Comparison of ENCODE assay signal across 23 cellular contexts in the genomic region with DNA sequence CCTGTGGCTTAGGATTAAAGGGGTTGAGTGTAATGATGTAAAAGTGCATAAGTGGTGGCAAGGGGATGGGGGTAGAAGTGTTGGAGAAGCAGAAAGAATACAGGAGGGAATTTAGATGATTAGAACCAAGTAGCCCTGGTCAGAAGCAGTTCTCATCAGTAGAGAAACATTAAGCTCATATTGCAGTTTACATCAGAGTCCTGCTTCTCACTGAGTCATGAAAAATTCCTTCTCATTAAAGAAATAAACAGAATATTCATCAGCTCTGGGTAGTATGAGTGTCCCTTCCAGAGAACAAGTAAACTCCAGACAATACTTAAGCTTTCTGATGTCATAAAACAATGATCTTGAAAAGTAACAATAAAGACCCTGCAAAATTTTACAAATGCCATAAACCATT. TPM values are rescaled to one million over a fixed set of nuclear protein-coding genes. Genes with fewer than 3 reads are reported as not detected.
A peak's percentile ranks its signal among the peaks of the same experiment; 100 is the strongest.
DNase-seq lines count a peak whose midpoint lies in the region; ATAC-seq, FAIRE-seq and TF ChIP-seq lines count a peak whose summit lies in the region.
"Had no signal": no experiment of that assay in that cellular context is flagged by ENCODE, and none has a peak within 500 bp of the region (broad histone marks: within the 10 kb centered on the region; RNA-seq: fewer than 3 reads in every experiment).

No MANE protein-coding gene starts in this region.

- H3K4me1 Mint-ChIP-seq in MCF 10A (ENCODE audit: insufficient read depth, unreplicated experiment): peaks cover 6% of the 10 kb centered on the region
- H3K4me1 Mint-ChIP-seq in astrocyte (ENCODE audit: low read depth, unreplicated experiment): no peaks in the 10 kb centered on the region
- no peaks in the 10 kb centered on the region for H3K4me1 Mint-ChIP-seq in activated T-cell treated with anti-CD3 and anti-CD28 coated beads, Interleukin-2, amount 50 U/mL, for 4 hours (ENCODE audit: low read depth)
- H3K4me1 Mint-ChIP-seq: CD8-positive, alpha-beta memory T cell had no signal

- H3K36me3 ChIP-seq in breast epithelium (no peaks in the 10 kb centered on the region), astrocyte (ENCODE audit: insufficient read depth, low read length) (no peaks in the 10 kb centered on the region), fibroblast of lung (ENCODE audit: control insufficient read depth, insufficient read depth, low read length) (no peaks in the 10 kb centered on the region), smooth muscle cell (ENCODE audit: low read depth) (no peaks in the 10 kb centered on the region)
- H3K36me3 ChIP-seq: BLaER1 treated with 17β-estradiol and CSF1 and Interleukin-3, amounts not matched to agents 10 nM and 100 nM; HAP-1 had no signal

- intact Hi-C loops in MCF 10A (cut with micrococcal nuclease) (no loop called here), breast epithelium (cut with DNase I; ENCODE audit: low total_unique reads) (no loop called here)

- H3K27ac ChIP-seq in breast epithelium: no peak overlapping the region
- H3K27ac ChIP-seq in astrocyte (ENCODE audit: low read depth, low read length): no peak overlapping the region
- H3K27ac ChIP-seq in fibroblast of lung (ENCODE audit: insufficient read depth, low read length): no peak overlapping the region
- H3K27ac ChIP-seq in smooth muscle cell (ENCODE audit: low read depth): no peak overlapping the region
- H3K27ac ChIP-seq: 22Rv1; BLaER1 treated with 17β-estradiol and CSF1 and Interleukin-3, amounts not matched to agents 10 nM and 100 nM; HL-60 had no signal

- H3K79me2 ChIP-seq in astrocyte (ENCODE audit: insufficient read depth, low read length) (no peaks in the 10 kb centered on the region), fibroblast of lung (ENCODE audit: control insufficient read depth, insufficient read depth, low read length) (no peaks in the 10 kb centered on the region), smooth muscle cell (ENCODE audit: low read depth) (no peaks in the 10 kb centered on the region)

- BruUV-seq in MCF 10A (replicated peaks; lab: Mats Ljungman, UMichigan): no TSS peak

- H3K27ac Mint-ChIP-seq in MCF 10A (ENCODE audit: low read depth, unreplicated experiment): no peak overlapping the region
- no peak overlapping the region for H3K27ac Mint-ChIP-seq in astrocyte (ENCODE audit: unreplicated experiment)
- H3K27ac Mint-ChIP-seq: CD8-positive, alpha-beta memory T cell had no signal

- TF ChIP-seq POLR2A in breast epithelium (IDR thresholded peaks at IDR 0.05): no peak

- FAIRE-seq in astrocyte (lab: Jason Lieb, UNC): no peak
- FAIRE-seq: GM12892, HTR-8/SVneo had no signal

- H3K4me2 ChIP-seq in astrocyte (ENCODE audit: low read length): no peak overlapping the region
- no peak overlapping the region for H3K4me2 ChIP-seq in fibroblast of lung (ENCODE audit: extremely low read depth, insufficient read depth, low read length)
- peak overlapping the region; percentile 14 for H3K4me2 ChIP-seq in smooth muscle cell
- H3K4me2 ChIP-seq: BLaER1 treated with 17β-estradiol and CSF1 and Interleukin-3, amounts not matched to agents 10 nM and 100 nM had no signal

- H3K4me3 Mint-ChIP-seq in MCF 10A (ENCODE audit: unreplicated experiment) (no peak overlapping the region), astrocyte (ENCODE audit: unreplicated experiment) (no peak overlapping the region)
- H3K4me3 Mint-ChIP-seq in activated T-cell treated with anti-CD3 and anti-CD28 coated beads, Interleukin-2, amount 50 U/mL, for 4 hours: no peak overlapping the region
- H3K4me3 Mint-ChIP-seq: CD8-positive, alpha-beta memory T cell had no signal

- H3K9me3 ChIP-seq in breast epithelium (peaks cover 0 to under 1% of the 10 kb centered on the region in 2 donors), astrocyte (ENCODE audit: insufficient read depth, low read depth, low read length) (no peaks in the 10 kb centered on the region), fibroblast of lung (ENCODE audit: control insufficient read depth, insufficient read depth, low read depth, low read length) (no peaks in the 10 kb centered on the region), smooth muscle cell (replicated peaks; ENCODE audit: low read depth) (no peaks in the 10 kb centered on the region)
- H3K9me3 ChIP-seq: BLaER1 treated with 17β-estradiol and CSF1 and Interleukin-3, amounts not matched to agents 10 nM and 100 nM; HAP-1 had no signal

- DNase-seq in MCF 10A (ENCODE audit: unreplicated experiment) (peak; percentile 4), breast epithelium (ENCODE audit: low spot score in 2 of 2) (no peak), astrocyte (ENCODE audit: low read depth) (peak; percentile 28), fibroblast of lung (ENCODE audit: low read depth in 2 of 2) (peak; percentile 9 to 43), smooth muscle cell (lab: John Stamatoyannopoulos, UW; ENCODE audit: unreplicated experiment) (no peak), cerebellar cortex (ENCODE audit: low spot score) (no peak)
- DNase-seq in activated T-cell treated with anti-CD3 and anti-CD28 coated beads, Interleukin-2, amount 50 U/mL, for 4 hours: no peak
- DNase-seq: CD8-positive, alpha-beta memory T cell; DMS79 treated with DMSO at 0.1 percent for 48 hours; GF-D8; NCI-H1417 treated with DMSO at 0.1 percent for 48 hours; NCI-H1930; NCI-H2171; NCI-H446; NK-92 treated with Interleukin-12 subunit alpha and Interleukin-12 subunit beta, amount 100 ng/mL, for 24 hours; SHP77 treated with DMSO at 0.1 percent for 48 hours had no signal

- ATAC-seq in activated T-cell treated with anti-CD3 and anti-CD28 coated beads, Interleukin-2, amount 50 U/mL, for 4 hours: no peak
- ATAC-seq in GM21515 (IDR thresholded peaks at IDR 0.05; ENCODE audit: unreplicated experiment): no peak

- H3K36me3 Mint-ChIP-seq in MCF 10A (ENCODE audit: insufficient read depth, unreplicated experiment): no peaks in the 10 kb centered on the region
- no peaks in the 10 kb centered on the region for H3K36me3 Mint-ChIP-seq in astrocyte (ENCODE audit: low read depth, unreplicated experiment)
- H3K36me3 Mint-ChIP-seq in activated T-cell treated with anti-CD3 and anti-CD28 coated beads, Interleukin-2, amount 50 U/mL, for 4 hours (ENCODE audit: insufficient read depth): no peaks in the 10 kb centered on the region
- H3K36me3 Mint-ChIP-seq: CD8-positive, alpha-beta memory T cell had no signal

- H4K20me1 ChIP-seq in astrocyte (ENCODE audit: insufficient read depth, low read length): no peaks in the 10 kb centered on the region
- H4K20me1 ChIP-seq in fibroblast of lung (ENCODE audit: control insufficient read depth, extremely low read depth, insufficient read depth, low read length): no peaks in the 10 kb centered on the region
- H4K20me1 ChIP-seq in smooth muscle cell (ENCODE audit: low read depth): no peaks in the 10 kb centered on the region
- H4K20me1 ChIP-seq: BLaER1 treated with 17β-estradiol and CSF1 and Interleukin-3, amounts not matched to agents 10 nM and 100 nM had no signal

- H3K27me3 ChIP-seq in breast epithelium (no peaks in the 10 kb centered on the region), astrocyte (ENCODE audit: insufficient read depth, low read length) (no peaks in the 10 kb centered on the region), fibroblast of lung (ENCODE audit: control insufficient read depth, insufficient read depth, low read length) (no peaks in the 10 kb centered on the region), smooth muscle cell (ENCODE audit: low read depth) (peaks cover 4% of the 10 kb centered on the region)
- H3K27me3 ChIP-seq: BLaER1 treated with 17β-estradiol and CSF1 and Interleukin-3, amounts not matched to agents 10 nM and 100 nM had no signal

- H3K9me3 Mint-ChIP-seq in MCF 10A (ENCODE audit: unreplicated experiment) (no peaks in the 10 kb centered on the region), astrocyte (ENCODE audit: unreplicated experiment) (no peaks in the 10 kb centered on the region)
- peaks cover 10% of the 10 kb centered on the region for H3K9me3 Mint-ChIP-seq in activated T-cell treated with anti-CD3 and anti-CD28 coated beads, Interleukin-2, amount 50 U/mL, for 4 hours

- H3K27me3 Mint-ChIP-seq in MCF 10A (ENCODE audit: insufficient read depth, unreplicated experiment) (no peaks in the 10 kb centered on the region), astrocyte (ENCODE audit: low read depth, unreplicated experiment) (no peaks in the 10 kb centered on the region)
- H3K27me3 Mint-ChIP-seq in activated T-cell treated with anti-CD3 and anti-CD28 coated beads, Interleukin-2, amount 50 U/mL, for 4 hours (ENCODE audit: low read depth): no peaks in the 10 kb centered on the region

- POLR2A ChIA-PET in MCF 10A (lab: Yijun Ruan, JAX): interaction anchor here (0.7 kb wide), 1 partner anchor 224 kb away, joined by 3 read pairs; no protein-coding TSS in a partner anchor

- TF ChIP-seq CTCF in MCF 10A (IDR thresholded peaks at IDR 0.05; ENCODE audit: unreplicated experiment) (no peak), breast epithelium (IDR thresholded peaks at IDR 0.05) (no peak), astrocyte (IDR thresholded peaks at IDR 0.05; ENCODE audit: insufficient read depth, low read depth, low read length) (no peak), fibroblast of lung (conservative IDR thresholded peaks at IDR 0.05 in 1 of 2, IDR thresholded peaks at IDR 0.05 in 1 of 2; ENCODE audit: low read depth in 1 of 2, low read length in 2 of 2) (no peak), smooth muscle cell (IDR thresholded peaks at IDR 0.05; ENCODE audit: borderline replicate concordance, insufficient read depth, poor library complexity, severe bottlenecking) (no peak)

- H3K9ac ChIP-seq in astrocyte (ENCODE audit: low read length) (no peak overlapping the region), fibroblast of lung (ENCODE audit: insufficient read depth, low read length) (no peak overlapping the region), smooth muscle cell (ENCODE audit: low read depth) (no peak overlapping the region)
- H3K9ac ChIP-seq: BLaER1 treated with 17β-estradiol and CSF1 and Interleukin-3, amounts not matched to agents 10 nM and 100 nM had no signal

- H3K4me1 ChIP-seq in breast epithelium (no peaks in the 10 kb centered on the region), astrocyte (ENCODE audit: insufficient read depth, low read length) (no peaks in the 10 kb centered on the region), fibroblast of lung (ENCODE audit: control insufficient read depth, extremely low read depth, insufficient read depth, low read length) (no peaks in the 10 kb centered on the region), smooth muscle cell (ENCODE audit: low read depth) (no peaks in the 10 kb centered on the region)
- H3K4me1 ChIP-seq: BLaER1 treated with 17β-estradiol and CSF1 and Interleukin-3, amounts not matched to agents 10 nM and 100 nM; HAP-1 had no signal

- H2AFZ ChIP-seq in astrocyte (ENCODE audit: low read depth, low read length): no peak overlapping the region
- H2AFZ ChIP-seq in fibroblast of lung (ENCODE audit: low read length): no peak overlapping the region
- no peak overlapping the region for H2AFZ ChIP-seq in smooth muscle cell (ENCODE audit: low read depth)

- H3K4me3 ChIP-seq in breast epithelium (no peak overlapping the region), astrocyte (ENCODE audit: insufficient read depth, low read depth, low read length) (no peak overlapping the region), fibroblast of lung (replicated peaks in 1 of 4; ENCODE audit: control extremely low read depth in 1 of 4, insufficient read depth in 1 of 4, low read depth in 3 of 4, low read length in 4 of 4) (no peak overlapping the region), smooth muscle cell (no peak overlapping the region)
- H3K4me3 ChIP-seq: BLaER1 treated with 17β-estradiol and CSF1 and Interleukin-3, amounts not matched to agents 10 nM and 100 nM; HAP-1 had no signal

- CTCF ChIA-PET in MCF 10A (lab: Yijun Ruan, JAX): interaction anchor here (1.2 kb wide), 1 partner anchor 37 kb away, joined by 3 read pairs; no protein-coding TSS in a partner anchor

- H3F3A ChIP-seq in smooth muscle cell (ENCODE audit: low read depth): no peaks in the 10 kb centered on the region

RNA-seq across cellular contexts. Expression of gene LRRIQ3, which starts 36.5 kb away (rescaled TPM):
- total RNA-seq in MCF 10A (2022) (0.63 and 0.86 TPM in 2 replicates), breast epithelium (1 to 10 TPM in 2 of 3 donors, under 1 TPM in 1; 0.33 to 2.6 (median 1.8) TPM), astrocyte (0.19 and 0.52 TPM in 2 replicates), fibroblast of lung (1.0 and 1.3 TPM in 2 replicates), smooth muscle cell (0.31 TPM in 1 of 2 replicates, not detected in the other)
- polyA plus RNA-seq in fibroblast of lung (0.56 and 0.80 TPM in 2 replicates), smooth muscle cell (not detected in 2 replicates)
- polyA plus RNA-seq in fibroblast of lung (2012): 0.59 and 1.1 TPM in 2 replicates
- not detected in 2 replicates for polyA minus RNA-seq in fibroblast of lung (ENCODE audit: low replicate concordance)
- total RNA-seq in activated T-cell treated with anti-CD3 and anti-CD28 coated beads, Interleukin-2, amount 50 U/mL, for 4 hours: 1 to 10 TPM in 2 of 3 donors, under 1 TPM in 1; 0.56 to 2.6 (median 1.4) TPM

RNA-seq across cellular contexts. Expression of gene FPGT, which starts 36.5 kb away (rescaled TPM):
- total RNA-seq in MCF 10A (2022) (9.6 and 14.2 TPM in 2 replicates), breast epithelium (10 to 100 TPM; 11.5 to 23.7 (median 17.3) TPM), astrocyte (9.1 and 9.9 TPM in 2 replicates), fibroblast of lung (16.5 and 17.2 TPM in 2 replicates), smooth muscle cell (7.1 and 9.7 TPM in 2 replicates)
- polyA plus RNA-seq in fibroblast of lung (15.2 and 15.5 TPM in 2 replicates), smooth muscle cell (1.2 and 3.3 TPM in 2 replicates)
- 7.9 and 9.5 TPM in 2 replicates for polyA plus RNA-seq in fibroblast of lung (2012)
- polyA minus RNA-seq in fibroblast of lung (ENCODE audit: low replicate concordance): 0.63 and 1.1 TPM in 2 replicates
- total RNA-seq in activated T-cell treated with anti-CD3 and anti-CD28 coated beads, Interleukin-2, amount 50 U/mL, for 4 hours: 10 to 100 TPM in 2 of 3 donors, 1 to 10 TPM in 1; 9.3 to 11.9 (median 11.8) TPM

Comparison
In these comparisons a context has a peak if more than half of its experiments do, and no peak if none do; other contexts are left out.
1. DNase-seq: peak in MCF 10A (single experiment), astrocyte (single experiment) and fibroblast of lung (2 of 2); none in breast epithelium (0 of 2), smooth muscle cell (single experiment), cerebellar cortex (single experiment) and activated T-cell treated with anti-CD3 and anti-CD28 coated beads, Interleukin-2, amount 50 U/mL, for 4 hours (single experiment).